ENCODE assay signal across 24 cellular contexts in genomic region chr4:149574973-149575372, GRCh38.
A peak's percentile ranks its signal among the peaks of the same experiment; 100 is the strongest.
DNase-seq lines count a peak whose midpoint lies in the region; ATAC-seq and TF ChIP-seq lines count a peak whose summit lies in the region.
"Had no signal": no experiment of that assay in that cellular context is flagged by ENCODE, and none has a peak within 500 bp of the region (broad histone marks: within the 10 kb centered on the region; RNA-seq: fewer than 3 reads in every experiment).

No MANE protein-coding gene starts in this region.

- CTCF ChIA-PET in GM10248 (lab: Yijun Ruan, JAX), result no interaction called here

- H3K9me3 ChIP-seq in MG63, result no peaks in the 10 kb centered on the region
- no peaks in the 10 kb centered on the region for H3K9me3 ChIP-seq in osteoblast (ENCODE audit: low read depth, low read length)
- H3K9me3 ChIP-seq: ascending aorta, sigmoid colon, upper lobe of left lung had no signal

- no peak overlapping the region for H3K27ac Mint-ChIP-seq in stimulated activated effector memory CD8-positive, alpha-beta T cell treated with anti-CD3 and anti-CD28 coated beads, Interleukin-12 subunit alpha, Interleukin-12 subunit beta, amount 100 ng/mL, for 72 hours

- H3K36me3 Mint-ChIP-seq in stimulated activated effector memory CD8-positive, alpha-beta T cell treated with anti-CD3 and anti-CD28 coated beads, Interleukin-12 subunit alpha, Interleukin-12 subunit beta, amount 100 ng/mL, for 72 hours, result no peaks in the 10 kb centered on the region

- POLR2A ChIA-PET in GM10248 (lab: Yijun Ruan, JAX), result no interaction called here

- H3K79me2 ChIP-seq in osteoblast (ENCODE audit: insufficient read depth, low read length), result no peaks in the 10 kb centered on the region

- no peaks in the 10 kb centered on the region for H3K4me1 ChIP-seq in osteoblast (ENCODE audit: insufficient read depth, low read length)
- H3K4me1 ChIP-seq: ascending aorta, heart right ventricle, sigmoid colon, upper lobe of left lung had no signal

- DNase-seq in MG63, result no peak
- DNase-seq in osteoblast (ENCODE audit: insufficient read length, low spot score, missing footprints), result no peak
- DNase-seq in HT-29 (ENCODE audit: low spot score), result no peak
- no peak for DNase-seq in GM10248 (ENCODE audit: extremely low spot score)
- no peak for DNase-seq in stimulated activated effector memory CD8-positive, alpha-beta T cell treated with anti-CD3 and anti-CD28 coated beads, Interleukin-12 subunit alpha, Interleukin-12 subunit beta, amount 100 ng/mL, for 72 hours (ENCODE audit: low spot score in 2 of 2)
- DNase-seq: activated CD8-positive, alpha-beta memory T cell treated with anti-CD3 and anti-CD28 coated beads for 24 hours; activated gamma-delta T cell; AML-193; Calu3; GF-D8; heart right ventricle; NCI-H1436 treated with DMSO at 0.1 percent for 48 hours; NCI-H526; nucleus accumbens; sigmoid colon; stimulated activated CD4-positive, alpha-beta T cell treated with anti-CD3 and anti-CD28 coated beads, Interleukin-4, amount 100 ng/mL, for 4 hours; SW 1271 had no signal

- no peaks in the 10 kb centered on the region for H4K20me1 ChIP-seq in osteoblast (ENCODE audit: insufficient read depth, low read length)

- peak overlapping the region; percentile 25 for H3K4me2 ChIP-seq in osteoblast (ENCODE audit: insufficient read depth, low read length)
- H3K4me2 ChIP-seq: KMS-11 had no signal

- no peaks in the 10 kb centered on the region for H3K4me1 Mint-ChIP-seq in stimulated activated effector memory CD8-positive, alpha-beta T cell treated with anti-CD3 and anti-CD28 coated beads, Interleukin-12 subunit alpha, Interleukin-12 subunit beta, amount 100 ng/mL, for 72 hours

- no peaks in the 10 kb centered on the region for H3K9me3 Mint-ChIP-seq in stimulated activated effector memory CD8-positive, alpha-beta T cell treated with anti-CD3 and anti-CD28 coated beads, Interleukin-12 subunit alpha, Interleukin-12 subunit beta, amount 100 ng/mL, for 72 hours

- H3K27me3 ChIP-seq in MG63 (no peaks in the 10 kb centered on the region), osteoblast (ENCODE audit: insufficient read depth, low read length) (no peaks in the 10 kb centered on the region)
- H3K27me3 ChIP-seq: ascending aorta, heart right ventricle, sigmoid colon, upper lobe of left lung had no signal

- ATAC-seq in GM18870 (IDR thresholded peaks at IDR 0.05; ENCODE audit: unreplicated experiment) (peak; percentile 86), HG02852 (IDR thresholded peaks at IDR 0.05; ENCODE audit: unreplicated experiment) (peak; percentile 61)
- ATAC-seq in stimulated activated effector memory CD8-positive, alpha-beta T cell treated with anti-CD3 and anti-CD28 coated beads, Interleukin-12 subunit alpha, Interleukin-12 subunit beta, amount 100 ng/mL, for 72 hours, result no peak
- ATAC-seq: esophagus mucosa, heart right ventricle had no signal

- H3K36me3 ChIP-seq in MG63 (no peaks in the 10 kb centered on the region), osteoblast (ENCODE audit: insufficient read depth, low read length) (no peaks in the 10 kb centered on the region)
- H3K36me3 ChIP-seq: ascending aorta, heart right ventricle, sigmoid colon, upper lobe of left lung had no signal

- H3K4me3 ChIP-seq in MG63 (0 out of 2 replicates have a peak overlapping the region, but pooled peaks have one; percentile 8), osteoblast (ENCODE audit: insufficient read depth, low read length) (no peak overlapping the region)
- H3K4me3 ChIP-seq: ascending aorta, coronary artery, heart right ventricle, sigmoid colon, upper lobe of left lung had no signal

- H3K4me3 Mint-ChIP-seq in stimulated activated effector memory CD8-positive, alpha-beta T cell treated with anti-CD3 and anti-CD28 coated beads, Interleukin-12 subunit alpha, Interleukin-12 subunit beta, amount 100 ng/mL, for 72 hours, result no peak overlapping the region

- no peak for TF ChIP-seq CTCF in osteoblast (IDR thresholded peaks at IDR 0.05; ENCODE audit: extremely low read depth, low read depth, low read length)
- TF ChIP-seq CTCF in GM10248 (IDR thresholded peaks at IDR 0.05; ENCODE audit: control extremely low read depth, extremely low read depth, low read depth, missing control alignments), result no peak

- no peak overlapping the region for H3K27ac ChIP-seq in osteoblast (ENCODE audit: low read depth, low read length)
- H3K27ac ChIP-seq: ascending aorta, coronary artery, heart right ventricle, KMS-11, sigmoid colon had no signal

- no peak overlapping the region for H2AFZ ChIP-seq in osteoblast (ENCODE audit: low read length)
